ENCODE assay signal across 1 cellular context in genomic region chr7:111074071-111074771, GRCh38.
TF ChIP-seq lines count a peak whose summit lies in the region.

No MANE protein-coding gene starts in this region.

TF ChIP-seq in HepG2, 621 proteins besides CTCF, POLR2A, EP300 and RAD21:
- TF ChIP-seq KLF16 (CRISPR knock-in tag; IDR thresholded peaks at IDR 0.05) = no peak
- no peak for TF ChIP-seq PAXIP1 (CRISPR knock-in tag; conservative IDR thresholded peaks at IDR 0.05)
- TF ChIP-seq AFF4 (CRISPR knock-in tag; IDR thresholded peaks at IDR 0.05) = no peak
- no peak for TF ChIP-seq POLR2G (IDR thresholded peaks at IDR 0.05; ENCODE audit: low read depth, low read length)
- 0 out of 2 replicates have a peak, but pooled peaks have one; percentile 33 for TF ChIP-seq CREB1 (IDR thresholded peaks at IDR 0.05)
- no peak for TF ChIP-seq CREB1 (CRISPR knock-in tag; IDR thresholded peaks at IDR 0.05)
- no peak for TF ChIP-seq ZNF629 (CRISPR knock-in tag; conservative IDR thresholded peaks at IDR 0.05)
- TF ChIP-seq MAFF (IDR thresholded peaks at IDR 0.05; ENCODE audit: low read depth, low read length) = peak; percentile 47; the same call in 1 of the 2 replicates
- TF ChIP-seq CHCHD3 (CRISPR knock-in tag; IDR thresholded peaks at IDR 0.05) = no peak
- no peak for TF ChIP-seq EEA1 (CRISPR knock-in tag; IDR thresholded peaks at IDR 0.05; ENCODE audit: borderline replicate concordance)
- TF ChIP-seq NR1H2 (CRISPR knock-in tag; IDR thresholded peaks at IDR 0.05; ENCODE audit: borderline replicate concordance, low read depth) = no peak
- no peak for TF ChIP-seq MATR3 (CRISPR knock-in tag; IDR thresholded peaks at IDR 0.05)
- no peak for TF ChIP-seq ZBTB38 (CRISPR knock-in tag; IDR thresholded peaks at IDR 0.05)
- no peak for TF ChIP-seq ZNF44 (CRISPR knock-in tag; IDR thresholded peaks at IDR 0.05)
- 0 out of 4 replicates have a peak, but pooled peaks of 1 of the 2 experiments have one; percentile 18 for TF ChIP-seq MAFK (conservative IDR thresholded peaks at IDR 0.05 in 1 of 2, IDR thresholded peaks at IDR 0.05 in 1 of 2; ENCODE audit: low read length in 2 of 2)
TF ChIP-seq in HepG2: peak in this region for 3.
